Comparison of ENCODE assay signal across 1 cellular context in genomic region chr15:57376695-57377477, GRCh38.
TF ChIP-seq lines count a peak whose summit lies in the region.

No MANE protein-coding gene starts in this region.

TF ChIP-seq in HepG2, 621 proteins besides CTCF, POLR2A, EP300 and RAD21 (continued from another document and continues in another):
- TF ChIP-seq HNF1B (CRISPR knock-in tag; IDR thresholded peaks at IDR 0.05): no peak
- TF ChIP-seq KLF9 (CRISPR knock-in tag; IDR thresholded peaks at IDR 0.05; ENCODE audit: low read depth): no peak
- no peak for TF ChIP-seq ZNF44 (CRISPR knock-in tag; IDR thresholded peaks at IDR 0.05)
- TF ChIP-seq CBX5 (CRISPR knock-in tag; IDR thresholded peaks at IDR 0.05; ENCODE audit: borderline replicate concordance): no peak
- TF ChIP-seq SPEN (CRISPR knock-in tag; IDR thresholded peaks at IDR 0.05; ENCODE audit: low read depth): no peak
- no peak for TF ChIP-seq HHEX (CRISPR knock-in tag; IDR thresholded peaks at IDR 0.05)
- no peak for TF ChIP-seq CAMTA2 (CRISPR knock-in tag; IDR thresholded peaks at IDR 0.05; ENCODE audit: borderline replicate concordance)
- TF ChIP-seq ZNF776 (CRISPR knock-in tag; IDR thresholded peaks at IDR 0.05): peak; percentile 69; the same call in 1 of the 2 replicates
- TF ChIP-seq ZNF563 (CRISPR knock-in tag; IDR thresholded peaks at IDR 0.05): no peak
- peak; percentile 56; the same call in 1 of the 2 replicates for TF ChIP-seq KMT2A (CRISPR knock-in tag; IDR thresholded peaks at IDR 0.05)
- peak; percentile 53 for TF ChIP-seq SALL1 (CRISPR knock-in tag; IDR thresholded peaks at IDR 0.05)
- no peak; the same call in 1 of the 2 replicates for TF ChIP-seq UBTF (CRISPR knock-in tag; IDR thresholded peaks at IDR 0.05)
- TF ChIP-seq ZNF326 (CRISPR knock-in tag; IDR thresholded peaks at IDR 0.05; ENCODE audit: borderline replicate concordance): no peak
- TF ChIP-seq USF2 (IDR thresholded peaks at IDR 0.05; ENCODE audit: low read depth, low read length): no peak
- no peak for TF ChIP-seq USF2 (CRISPR knock-in tag; IDR thresholded peaks at IDR 0.05; ENCODE audit: borderline replicate concordance)
- TF ChIP-seq ZNF713 (CRISPR knock-in tag; IDR thresholded peaks at IDR 0.05): 0 out of 2 replicates have a peak, but pooled peaks have one; percentile 34
- TF ChIP-seq ZNF691 (CRISPR knock-in tag; IDR thresholded peaks at IDR 0.05; ENCODE audit: borderline replicate concordance, low read depth): peak; percentile 72; the same call in 1 of the 2 replicates
- no peak for TF ChIP-seq GATAD1 (CRISPR knock-in tag; IDR thresholded peaks at IDR 0.05)
- TF ChIP-seq KLF15 (CRISPR knock-in tag; IDR thresholded peaks at IDR 0.05; ENCODE audit: borderline replicate concordance): peak; percentile 34; the same call in 1 of the 2 replicates
- no peak for TF ChIP-seq DDIT3 (CRISPR knock-in tag; IDR thresholded peaks at IDR 0.05)
- TF ChIP-seq ZBTB4 (CRISPR knock-in tag; IDR thresholded peaks at IDR 0.05; ENCODE audit: borderline replicate concordance): no peak
- no peak for TF ChIP-seq SIX1 (CRISPR knock-in tag; IDR thresholded peaks at IDR 0.05; ENCODE audit: borderline replicate concordance)
- no peak for TF ChIP-seq ZNF572 (CRISPR knock-in tag; IDR thresholded peaks at IDR 0.05)
- TF ChIP-seq ZNF232 (CRISPR knock-in tag; IDR thresholded peaks at IDR 0.05; ENCODE audit: borderline replicate concordance): peak; percentile 73; the same call in 1 of the 2 replicates
- peak; percentile 65; the same call in 1 of the 2 replicates for TF ChIP-seq ZSCAN25 (CRISPR knock-in tag; IDR thresholded peaks at IDR 0.05)
- no peak for TF ChIP-seq ZNF17 (CRISPR knock-in tag; IDR thresholded peaks at IDR 0.05)
- TF ChIP-seq CHD2 (IDR thresholded peaks at IDR 0.05; ENCODE audit: low read depth, low read length): no peak
- no peak for TF ChIP-seq TSC22D2 (CRISPR knock-in tag; IDR thresholded peaks at IDR 0.05; ENCODE audit: borderline replicate concordance)
- TF ChIP-seq BHLHE40 (IDR thresholded peaks at IDR 0.05; ENCODE audit: low read length): no peak
- no peak for TF ChIP-seq ZKSCAN1 (IDR thresholded peaks at IDR 0.05; ENCODE audit: low read length)
- TF ChIP-seq WIZ (CRISPR knock-in tag; IDR thresholded peaks at IDR 0.05): no peak
- 0 out of 2 replicates have a peak, but pooled peaks have one; percentile 29 for TF ChIP-seq ERF (CRISPR knock-in tag; IDR thresholded peaks at IDR 0.05)
- TF ChIP-seq ZSCAN20 (CRISPR knock-in tag; IDR thresholded peaks at IDR 0.05; ENCODE audit: borderline replicate concordance): no peak
- no peak for TF ChIP-seq ZBTB7B (CRISPR knock-in tag; IDR thresholded peaks at IDR 0.05)
- TF ChIP-seq HES4 (CRISPR knock-in tag; IDR thresholded peaks at IDR 0.05; ENCODE audit: borderline replicate concordance): no peak
- TF ChIP-seq HMGXB4 (CRISPR knock-in tag; IDR thresholded peaks at IDR 0.05; ENCODE audit: borderline replicate concordance in 1 of 2, low read depth in 1 of 2): peak in 1 of 2 experiments; percentile 59; a peak in 2 of 4 replicates
- TF ChIP-seq BCL3 (CRISPR knock-in tag; IDR thresholded peaks at IDR 0.05): peak; percentile 61
- no peak for TF ChIP-seq ZNF382 (CRISPR knock-in tag; IDR thresholded peaks at IDR 0.05; ENCODE audit: borderline replicate concordance)
- no peak for TF ChIP-seq ZNF878 (CRISPR knock-in tag; IDR thresholded peaks at IDR 0.05)
- no peak for TF ChIP-seq NCOA5 (CRISPR knock-in tag; IDR thresholded peaks at IDR 0.05)
- no peak for TF ChIP-seq ZNF24 (IDR thresholded peaks at IDR 0.05)
- TF ChIP-seq E2F2 (CRISPR knock-in tag; IDR thresholded peaks at IDR 0.05; ENCODE audit: borderline replicate concordance): no peak
- TF ChIP-seq TEAD3 (CRISPR knock-in tag; optimal IDR thresholded peaks at IDR 0.05; ENCODE audit: borderline replicate concordance): no peak
- no peak for TF ChIP-seq BCLAF1 (IDR thresholded peaks at IDR 0.05)
- TF ChIP-seq NFKBIZ (CRISPR knock-in tag; IDR thresholded peaks at IDR 0.05): no peak
- TF ChIP-seq DR1 (CRISPR knock-in tag; IDR thresholded peaks at IDR 0.05): no peak
- TF ChIP-seq ZNF30 (CRISPR knock-in tag; IDR thresholded peaks at IDR 0.05): no peak
- TF ChIP-seq ONECUT2 (CRISPR knock-in tag; IDR thresholded peaks at IDR 0.05): no peak
- TF ChIP-seq RFX1 (IDR thresholded peaks at IDR 0.05): no peak
- no peak for TF ChIP-seq YY1 (IDR thresholded peaks at IDR 0.05; ENCODE audit: insufficient read depth, insufficient replicate concordance, low read depth, low read length)
- TF ChIP-seq ZNF580 (CRISPR knock-in tag; IDR thresholded peaks at IDR 0.05; ENCODE audit: borderline replicate concordance, low read depth): no peak
